ENCODE assay signal across 26 cellular contexts in genomic region chr9:25255216-25255615, GRCh38.
"Had no signal": no experiment of that assay in that cellular context is flagged by ENCODE, and none has a peak within 500 bp of the region (broad histone marks: within the 10 kb centered on the region; RNA-seq: fewer than 3 reads in every experiment).

No MANE protein-coding gene starts in this region.

- H3K9me3 Mint-ChIP-seq: memory B cell had no signal

- H3K4me1 ChIP-seq: left ventricle myocardium inferior, pancreas, prostate gland, suprapubic skin, tibial nerve, upper lobe of left lung had no signal

- FAIRE-seq: islet of Langerhans, kidney, pancreas, urothelium cell line had no signal

- H3K27ac ChIP-seq: left ventricle myocardium inferior, pancreas, prostate gland, skin epidermis, suprapubic skin, tibial nerve, upper lobe of left lung had no signal

- H3K27me3 ChIP-seq: pancreas, suprapubic skin, tibial nerve, upper lobe of left lung had no signal

- H3K9me3 ChIP-seq: mucosa of descending colon, pancreas, prostate gland, suprapubic skin, tibial nerve, upper lobe of left lung had no signal

- H3K36me3 Mint-ChIP-seq: memory B cell; naive thymus-derived CD4-positive, alpha-beta T cell; natural killer cell treated with Interleukin-12 subunit alpha and Interleukin-12 subunit beta and Interleukin-15 and Interleukin-18, amount 100 ng/mL, for 72 hours; stimulated activated effector memory CD8-positive, alpha-beta T cell treated with anti-CD3 and anti-CD28 coated beads, Interleukin-12 subunit alpha, Interleukin-12 subunit beta, amount 100 ng/mL, for 72 hours had no signal

- H3K27ac Mint-ChIP-seq: immature natural killer cell; memory B cell; naive thymus-derived CD4-positive, alpha-beta T cell; natural killer cell treated with Interleukin-12 subunit alpha and Interleukin-12 subunit beta and Interleukin-15 and Interleukin-18, amount 100 ng/mL, for 72 hours; stimulated activated effector memory CD8-positive, alpha-beta T cell treated with anti-CD3 and anti-CD28 coated beads, Interleukin-12 subunit alpha, Interleukin-12 subunit beta, amount 100 ng/mL, for 72 hours; stimulated activated naive CD8-positive, alpha-beta T cell treated with anti-CD3 and anti-CD28 coated beads, Interleukin-15, Interleukin-2, amounts not matched to agents 100 ng/mL and 50 ng/mL, for 24 hours had no signal

- H3K36me3 ChIP-seq: left ventricle myocardium inferior, pancreas, prostate gland, suprapubic skin, tibial nerve, upper lobe of left lung had no signal

- H3K4me3 ChIP-seq: left ventricle myocardium inferior, mucosa of descending colon, pancreas, prostate gland, skin epidermis, suprapubic skin, tibial nerve, upper lobe of left lung had no signal

- DNase-seq: hippocampal formation; immature natural killer cell; kidney; left colon; left ventricle myocardium inferior; midbrain; mucosa of descending colon; naive thymus-derived CD4-positive, alpha-beta T cell; nucleus accumbens; retina; right cardiac atrium; stimulated activated CD4-positive, alpha-beta T cell treated with anti-CD3 and anti-CD28 coated beads, Interleukin-4, amount 100 ng/mL, for 24 hours; stimulated activated naive CD4-positive, alpha-beta T cell had no signal

- ATAC-seq: left colon; mucosa of descending colon; naive thymus-derived CD4-positive, alpha-beta T cell; natural killer cell treated with Interleukin-12 subunit alpha and Interleukin-12 subunit beta and Interleukin-15 and Interleukin-18, amount 100 ng/mL, for 72 hours; pancreas; right cardiac atrium; sciatic nerve; stimulated activated effector memory CD8-positive, alpha-beta T cell treated with anti-CD3 and anti-CD28 coated beads, Interleukin-12 subunit alpha, Interleukin-12 subunit beta, amount 100 ng/mL, for 72 hours had no signal
